ENCODE assay signal across 33 cellular contexts in the genomic region with DNA sequence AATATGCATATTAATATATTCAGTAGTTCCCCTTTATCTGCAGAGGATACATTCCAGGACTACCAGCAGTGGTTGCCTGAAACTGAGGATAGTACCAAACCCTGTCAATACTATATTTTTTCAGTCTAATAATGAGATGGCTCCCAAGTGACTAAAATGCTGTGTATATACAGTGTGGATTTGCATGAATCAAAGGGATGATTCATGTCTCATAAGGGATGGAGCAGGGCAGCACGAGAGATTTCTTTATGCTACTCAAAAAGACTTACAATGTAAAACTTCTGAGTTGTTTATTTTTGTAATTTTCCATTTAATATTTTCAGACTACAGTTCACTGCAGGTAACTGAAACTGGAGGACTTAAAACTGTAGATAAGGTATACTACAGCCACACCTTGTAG.
"Had no signal": no experiment of that assay in that cellular context is flagged by ENCODE, and none has a peak within 500 bp of the region (broad histone marks: within the 10 kb centered on the region; RNA-seq: fewer than 3 reads in every experiment).

No MANE protein-coding gene starts in this region.

- ATAC-seq: activated CD4-positive, alpha-beta T cell treated with anti-CD3 and anti-CD28 coated beads for 36 hours; activated CD8-positive, alpha-beta memory T cell treated with anti-CD3 and anti-CD28 coated beads, Interleukin-2, amount 10 ng/mL, durations not matched to agents 7 days and 5 days; activated CD8-positive, alpha-beta T cell treated with anti-CD3 and anti-CD28 coated beads, Interleukin-2, amount 10 ng/mL, durations not matched to agents 7 days and 5 days; activated naive CD8-positive, alpha-beta T cell treated with anti-CD3 and anti-CD28 coated beads, Interleukin-2, amount 50 U/mL, for 24 hours; body of pancreas; gastroesophageal sphincter; heart right ventricle had no signal

- H3K27ac Mint-ChIP-seq: activated CD4-positive, alpha-beta memory T cell treated with anti-CD3 and anti-CD28 coated beads for 36 hours; activated CD4-positive, alpha-beta T cell treated with anti-CD3 and anti-CD28 coated beads for 36 hours; activated CD4-positive, alpha-beta T cell treated with anti-CD3 and anti-CD28 coated beads, Interleukin-2, amount 10 ng/mL, durations not matched to agents 24 days and 14 days; activated CD8-positive, alpha-beta memory T cell treated with anti-CD3 and anti-CD28 coated beads, Interleukin-2, amount 10 ng/mL, durations not matched to agents 7 days and 5 days; activated CD8-positive, alpha-beta T cell treated with anti-CD3 and anti-CD28 coated beads, Interleukin-2, amount 10 ng/mL, durations not matched to agents 7 days and 5 days; activated naive CD4-positive, alpha-beta T cell treated with anti-CD3 and anti-CD28 coated beads for 36 hours; activated naive CD4-positive, alpha-beta T cell treated with anti-CD3 and anti-CD28 coated beads, Interleukin-2, amount 50 U/mL, for 24 hours; activated naive CD8-positive, alpha-beta T cell treated with anti-CD3 and anti-CD28 coated beads for 36 hours; activated naive CD8-positive, alpha-beta T cell treated with anti-CD3 and anti-CD28 coated beads, Interleukin-2, amount 50 U/mL, for 24 hours; activated T-helper 1 cell treated with anti-CD3 and anti-CD28 coated beads, Interleukin-12 subunit alpha, Interleukin-12 subunit beta, Interleukin-2, Interleukin-4 antibody, amounts not matched to agents 30 ng/mL and 10 ng/mL and 1 ng/mL, durations not matched to agents 14 hours and 24 hours and 36 hours; activated T-helper 2 cell treated with anti-CD3 and anti-CD28 coated beads, Interferon-gamma antibody, Interleukin-2, Interleukin-4, amounts not matched to agents 10 μg/mL and 5 μg/mL and 100 μg/mL, durations not matched to agents 14 hours and 24 hours and 36 hours had no signal

- H3K27ac ChIP-seq: adrenal gland, body of pancreas, cardiac muscle cell, colonic mucosa, esophagus muscularis mucosa, gastroesophageal sphincter, heart right ventricle had no signal

- H3K4me1 Mint-ChIP-seq: activated CD4-positive, alpha-beta T cell treated with anti-CD3 and anti-CD28 coated beads for 36 hours; activated CD4-positive, alpha-beta T cell treated with anti-CD3 and anti-CD28 coated beads, Interleukin-2, amount 10 ng/mL, durations not matched to agents 24 days and 14 days; activated CD8-positive, alpha-beta memory T cell treated with anti-CD3 and anti-CD28 coated beads, Interleukin-2, amount 10 ng/mL, durations not matched to agents 7 days and 5 days; activated naive CD4-positive, alpha-beta T cell treated with anti-CD3 and anti-CD28 coated beads, Interleukin-2, amount 50 U/mL, for 24 hours; activated naive CD8-positive, alpha-beta T cell treated with anti-CD3 and anti-CD28 coated beads for 36 hours; activated naive CD8-positive, alpha-beta T cell treated with anti-CD3 and anti-CD28 coated beads, Interleukin-2, amount 50 U/mL, for 24 hours had no signal

- H3K27me3 ChIP-seq: adrenal gland, body of pancreas, cardiac muscle cell, colonic mucosa, esophagus muscularis mucosa, gastroesophageal sphincter, heart right ventricle had no signal

- H3K9me3 Mint-ChIP-seq: activated CD4-positive, alpha-beta memory T cell treated with anti-CD3 and anti-CD28 coated beads for 36 hours; activated CD4-positive, alpha-beta T cell treated with anti-CD3 and anti-CD28 coated beads, Interleukin-2, amount 10 ng/mL, durations not matched to agents 24 days and 14 days; activated naive CD4-positive, alpha-beta T cell treated with anti-CD3 and anti-CD28 coated beads for 36 hours; activated naive CD8-positive, alpha-beta T cell treated with anti-CD3 and anti-CD28 coated beads for 36 hours; activated naive CD8-positive, alpha-beta T cell treated with anti-CD3 and anti-CD28 coated beads, Interleukin-2, amount 50 U/mL, for 24 hours; activated T-helper 1 cell treated with anti-CD3 and anti-CD28 coated beads, Interleukin-12 subunit alpha, Interleukin-12 subunit beta, Interleukin-2, Interleukin-4 antibody, amounts not matched to agents 30 ng/mL and 10 ng/mL and 1 ng/mL, durations not matched to agents 14 hours and 24 hours and 36 hours had no signal

- H3K4me3 ChIP-seq: adrenal gland, body of pancreas, cardiac muscle cell, colonic mucosa, esophagus muscularis mucosa, gastroesophageal sphincter, heart right ventricle had no signal

- H3K36me3 ChIP-seq: adrenal gland, cardiac muscle cell, colonic mucosa, esophagus muscularis mucosa, gastroesophageal sphincter, heart right ventricle had no signal

- H3K36me3 Mint-ChIP-seq: activated CD4-positive, alpha-beta memory T cell treated with anti-CD3 and anti-CD28 coated beads for 36 hours; activated CD8-positive, alpha-beta memory T cell treated with anti-CD3 and anti-CD28 coated beads, Interleukin-2, amount 10 ng/mL, durations not matched to agents 7 days and 5 days; activated naive CD4-positive, alpha-beta T cell treated with anti-CD3 and anti-CD28 coated beads, Interleukin-2, amount 50 U/mL, for 24 hours; activated naive CD8-positive, alpha-beta T cell treated with anti-CD3 and anti-CD28 coated beads for 36 hours had no signal

- FAIRE-seq: endometrium, endothelial cell of umbilical vein had no signal

- H3K4me3 Mint-ChIP-seq: activated CD4-positive, alpha-beta memory T cell treated with anti-CD3 and anti-CD28 coated beads for 36 hours; activated CD4-positive, alpha-beta T cell treated with anti-CD3 and anti-CD28 coated beads for 36 hours; activated CD4-positive, alpha-beta T cell treated with anti-CD3 and anti-CD28 coated beads, Interleukin-2, amount 10 ng/mL, durations not matched to agents 24 days and 14 days; activated CD8-positive, alpha-beta memory T cell treated with anti-CD3 and anti-CD28 coated beads, Interleukin-2, amount 10 ng/mL, durations not matched to agents 7 days and 5 days; activated CD8-positive, alpha-beta T cell treated with anti-CD3 and anti-CD28 coated beads, Interleukin-2, amount 10 ng/mL, durations not matched to agents 7 days and 5 days; activated naive CD4-positive, alpha-beta T cell treated with anti-CD3 and anti-CD28 coated beads for 36 hours; activated naive CD4-positive, alpha-beta T cell treated with anti-CD3 and anti-CD28 coated beads, Interleukin-2, amount 50 U/mL, for 24 hours; activated naive CD8-positive, alpha-beta T cell treated with anti-CD3 and anti-CD28 coated beads for 36 hours; activated naive CD8-positive, alpha-beta T cell treated with anti-CD3 and anti-CD28 coated beads, Interleukin-2, amount 50 U/mL, for 24 hours; activated T-helper 1 cell treated with anti-CD3 and anti-CD28 coated beads, Interleukin-12 subunit alpha, Interleukin-12 subunit beta, Interleukin-2, Interleukin-4 antibody, amounts not matched to agents 30 ng/mL and 10 ng/mL and 1 ng/mL, durations not matched to agents 14 hours and 24 hours and 36 hours had no signal

- H3K9me3 ChIP-seq: adrenal gland, body of pancreas, colonic mucosa, esophagus muscularis mucosa, gastroesophageal sphincter, heart right ventricle had no signal

- DNase-seq: activated CD4-positive, alpha-beta memory T cell treated with anti-CD3 and anti-CD28 coated beads for 36 hours; activated CD4-positive, alpha-beta T cell treated with anti-CD3 and anti-CD28 coated beads for 36 hours; activated CD4-positive, alpha-beta T cell treated with anti-CD3 and anti-CD28 coated beads, Interleukin-2, amount 10 ng/mL, durations not matched to agents 24 days and 14 days; activated CD4-positive, CD25-positive, alpha-beta regulatory T cell; activated CD4-positive, CD25-positive, alpha-beta regulatory T cell treated with anti-CD3 and anti-CD28 coated beads, Interleukin-2, amount 50 U/mL, for 72 hours; activated CD8-positive, alpha-beta memory T cell treated with anti-CD3 and anti-CD28 coated beads, Interleukin-2, amount 10 ng/mL, durations not matched to agents 7 days and 5 days; activated CD8-positive, alpha-beta memory T cell treated with anti-CD3 and anti-CD28 coated beads, Interleukin-2, amount 50 U/mL, for 4 hours; activated CD8-positive, alpha-beta T cell treated with anti-CD3 and anti-CD28 coated beads, Interleukin-2, amount 10 ng/mL, durations not matched to agents 7 days and 5 days; activated effector memory CD4-positive, alpha-beta T cell treated with anti-CD3 and anti-CD28 coated beads, Interleukin-2, amount 50 U/mL, for 16 hours; activated naive CD4-positive, alpha-beta T cell treated with anti-CD3 and anti-CD28 coated beads for 36 hours; activated naive CD8-positive, alpha-beta T cell treated with anti-CD3 and anti-CD28 coated beads for 36 hours; activated naive CD8-positive, alpha-beta T cell treated with anti-CD3 and anti-CD28 coated beads, Interleukin-2, amount 50 U/mL, for 24 hours; activated T-cell treated with anti-CD3 and anti-CD28 coated beads, Interleukin-2, amount 50 U/mL, for 1 hour; activated T-cell treated with anti-CD3 and anti-CD28 coated beads, Interleukin-2, amount 50 U/mL, for 48 hours; adrenal gland; amygdala; aorta; body of pancreas; central memory CD4-positive, alpha-beta T cell; cerebellar nuclear complex; colonic mucosa; effector CD8-positive, alpha-beta T cell; foreskin melanocyte; heart right ventricle; T-helper 2 cell had no signal

- H3K4me1 ChIP-seq: adrenal gland, body of pancreas, colonic mucosa, esophagus muscularis mucosa, gastroesophageal sphincter, heart right ventricle had no signal
